In the genomic region with DNA sequence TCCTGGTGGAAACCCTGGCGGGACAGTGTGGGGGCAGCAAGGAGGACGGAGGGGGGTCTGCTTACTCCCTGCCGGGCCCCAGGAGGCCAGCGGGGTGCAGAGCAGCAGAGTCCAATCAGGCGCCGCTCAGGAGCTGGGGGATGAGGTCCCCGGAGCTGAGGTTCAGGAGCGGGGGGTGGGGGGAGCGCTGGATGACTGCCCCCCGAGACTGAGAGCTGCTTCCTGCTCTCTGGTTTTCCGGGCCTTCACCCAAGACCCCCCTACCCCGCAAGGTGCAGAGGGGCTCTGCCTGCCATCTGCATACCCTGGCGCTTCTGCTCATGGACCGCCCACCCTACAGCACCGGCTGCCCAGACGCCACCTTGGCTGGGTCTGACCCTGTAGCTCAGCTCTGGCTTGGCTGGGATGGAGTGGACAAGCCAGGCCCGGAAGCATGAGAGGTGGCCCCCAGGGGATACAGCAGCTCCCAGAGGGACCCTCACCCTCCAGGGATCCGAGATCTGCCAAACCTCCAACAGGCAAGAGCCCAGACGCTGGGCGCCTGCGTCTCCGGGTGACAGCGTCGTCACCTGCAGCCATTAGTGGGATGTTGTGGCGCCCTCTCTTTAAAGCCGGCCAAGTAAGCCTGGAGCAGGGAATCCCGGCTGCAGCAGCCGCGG, we compare ENCODE assay signal across 9 cellular contexts. TPM values are rescaled to one million over a fixed set of nuclear protein-coding genes. Genes with fewer than 3 reads are reported as not detected.
DNase-seq lines count a peak whose midpoint lies in the region; ATAC-seq, FAIRE-seq and TF ChIP-seq lines count a peak whose summit lies in the region.
"Had no signal": no experiment of that assay in that cellular context is flagged by ENCODE, and none has a peak within 500 bp of the region (broad histone marks: within the 10 kb centered on the region; RNA-seq: fewer than 3 reads in every experiment).

No MANE protein-coding gene starts in this region.

- H3K9ac ChIP-seq in endocrine pancreas (ENCODE audit: control insufficient read depth, insufficient read depth, low read length), result peak overlapping the region; percentile 27

- no peak for DNase-seq in cardiac muscle cell (ENCODE audit: low read depth in 1 of 2, low spot score in 1 of 2)
- DNase-seq in right atrium auricular region (ENCODE audit: low spot score), result no peak
- DNase-seq in natural killer cell treated with Interleukin-12 subunit alpha and Interleukin-12 subunit beta and Interleukin-15 and Interleukin-18, amount 100 ng/mL, for 72 hours (ENCODE audit: low spot score), result no peak
- no peak for DNase-seq in NCI-H187 treated with DMSO at 0.1 percent for 48 hours (lab: John Stamatoyannopoulos, UW)
- DNase-seq in ACHN, result no peak
- no peak for DNase-seq in RCC 7860 (ENCODE audit: low spot score)
- no peak for DNase-seq in stimulated activated CD4-positive, alpha-beta T cell treated with anti-CD3 and anti-CD28 coated beads, Interleukin-2, amount 100 ng/mL, for 48 hours
- DNase-seq: DND-41 had no signal

- TF ChIP-seq CTCF in cardiac muscle cell (IDR thresholded peaks at IDR 0.05; ENCODE audit: low read depth, low read length) (no peak), right atrium auricular region (IDR thresholded peaks at IDR 0.05) (no peak)

- H3K27me3 ChIP-seq in cardiac muscle cell (no peaks in the 10 kb centered on the region), right atrium auricular region (peaks cover 0 to 5% of the 10 kb centered on the region in 2 donors), endocrine pancreas (ENCODE audit: control insufficient read depth, insufficient read depth, low read length) (no peaks in the 10 kb centered on the region)

- H3K27ac ChIP-seq in cardiac muscle cell (no peak overlapping the region), right atrium auricular region (no peak overlapping the region)

- H3K36me3 Mint-ChIP-seq in natural killer cell treated with Interleukin-12 subunit alpha and Interleukin-12 subunit beta and Interleukin-15 and Interleukin-18, amount 100 ng/mL, for 72 hours, result no peaks in the 10 kb centered on the region

- H3K27ac Mint-ChIP-seq in natural killer cell treated with Interleukin-12 subunit alpha and Interleukin-12 subunit beta and Interleukin-15 and Interleukin-18, amount 100 ng/mL, for 72 hours, result no peak overlapping the region

- H3K4me3 ChIP-seq in cardiac muscle cell (peak overlapping the region; percentile 63), right atrium auricular region (peak overlapping the region in 1 of 2 donors; percentile 53), endocrine pancreas (ENCODE audit: control insufficient read depth, insufficient read depth, low read length) (no peak overlapping the region)

- H3K9me3 ChIP-seq in cardiac muscle cell (ENCODE audit: low read depth), result no peaks in the 10 kb centered on the region
- no peaks in the 10 kb centered on the region for H3K9me3 ChIP-seq in right atrium auricular region
- H3K9me3 ChIP-seq in endocrine pancreas (ENCODE audit: control insufficient read depth, low read length), result no peaks in the 10 kb centered on the region

- no peak for ATAC-seq in natural killer cell treated with Interleukin-12 subunit alpha and Interleukin-12 subunit beta and Interleukin-15 and Interleukin-18, amount 100 ng/mL, for 72 hours

- FAIRE-seq in RCC 7860 (lab: Jason Lieb, UNC), result no peak

- H3K36me3 ChIP-seq in cardiac muscle cell (no peaks in the 10 kb centered on the region), right atrium auricular region (no peaks in the 10 kb centered on the region), endocrine pancreas (ENCODE audit: control insufficient read depth, insufficient read depth, low read length) (no peaks in the 10 kb centered on the region)

- in situ Hi-C loops in ACHN (cut with HindIII; ENCODE audit: low pct_ligation_motif_present, low pct_unique_long_range_greater_than_20kb, low sequenced_read_pairs), result no loop called here

- H3K4me1 ChIP-seq in cardiac muscle cell (ENCODE audit: low read depth) (peaks cover 8% of the 10 kb centered on the region), right atrium auricular region (peaks cover 0 to 13% of the 10 kb centered on the region in 2 donors), endocrine pancreas (ENCODE audit: control insufficient read depth, insufficient read depth, low read length) (no peaks in the 10 kb centered on the region)

- H3K4me3 Mint-ChIP-seq in natural killer cell treated with Interleukin-12 subunit alpha and Interleukin-12 subunit beta and Interleukin-15 and Interleukin-18, amount 100 ng/mL, for 72 hours, result peak overlapping the region; percentile 48

- no peaks in the 10 kb centered on the region for H3K4me1 Mint-ChIP-seq in natural killer cell treated with Interleukin-12 subunit alpha and Interleukin-12 subunit beta and Interleukin-15 and Interleukin-18, amount 100 ng/mL, for 72 hours (ENCODE audit: low read depth in 2 of 2)

- no peaks in the 10 kb centered on the region for H3K9me3 Mint-ChIP-seq in natural killer cell treated with Interleukin-12 subunit alpha and Interleukin-12 subunit beta and Interleukin-15 and Interleukin-18, amount 100 ng/mL, for 72 hours

- H3K27me3 Mint-ChIP-seq in natural killer cell treated with Interleukin-12 subunit alpha and Interleukin-12 subunit beta and Interleukin-15 and Interleukin-18, amount 100 ng/mL, for 72 hours, result peaks cover 0 to 6% of the 10 kb centered on the region in 2 donors

RNA-seq across cellular contexts. Expression of a gene that starts 0.9 kb away (rescaled TPM):
- total RNA-seq in cardiac muscle cell (14.4 and 33.9 TPM in 2 replicates), right atrium auricular region (1 to 10 TPM in 1 of 2 donors, under 1 TPM in 1; 0.59 to 1.8 TPM)
- 10.8 and 12.4 TPM in 2 replicates for polyA plus RNA-seq in cardiac muscle cell
- under 1 TPM; 0.05 to 0.36 TPM for total RNA-seq in natural killer cell treated with Interleukin-12 subunit alpha and Interleukin-12 subunit beta and Interleukin-15 and Interleukin-18, amount 100 ng/mL, for 72 hours
